18 cellular contexts compared by ENCODE assay signal in genomic region chr7:139828446-139828845, GRCh38. TPM values are rescaled to one million over a fixed set of nuclear protein-coding genes. Genes with fewer than 3 reads are reported as not detected.
DNase-seq lines count a peak whose midpoint lies in the region; FAIRE-seq and TF ChIP-seq lines count a peak whose summit lies in the region.
"Had no signal": no experiment of that assay in that cellular context is flagged by ENCODE, and none has a peak within 500 bp of the region (broad histone marks: within the 10 kb centered on the region; RNA-seq: fewer than 3 reads in every experiment).

No MANE protein-coding gene starts in this region.

- H3K36me3 ChIP-seq in MM.1S (replicated peaks; ENCODE audit: insufficient read depth, low read length), result no peaks in the 10 kb centered on the region
- no peaks in the 10 kb centered on the region for H3K36me3 ChIP-seq in endothelial cell of umbilical vein (ENCODE audit: control insufficient read depth in 2 of 2, extremely low read depth in 1 of 2, insufficient read depth in 2 of 2, low read length in 2 of 2)
- no peaks in the 10 kb centered on the region for H3K36me3 ChIP-seq in SJCRH30
- H3K36me3 ChIP-seq: gastrocnemius medialis, SJSA1, thyroid gland had no signal

- H3K9ac ChIP-seq in MM.1S (ENCODE audit: low read length), result no peak overlapping the region
- no peak overlapping the region for H3K9ac ChIP-seq in endothelial cell of umbilical vein (replicated peaks; ENCODE audit: extremely low read depth, insufficient read depth, low read length)

- H4K20me1 ChIP-seq in MM.1S (ENCODE audit: insufficient read depth, low read length), result no peaks in the 10 kb centered on the region
- H4K20me1 ChIP-seq in endothelial cell of umbilical vein (replicated peaks; ENCODE audit: control insufficient read depth, extremely low read depth, insufficient read depth, low read length), result no peaks in the 10 kb centered on the region

- CTCF ChIA-PET in endothelial cell of umbilical vein (lab: Charles Lee), result no interaction called here

- FAIRE-seq in endothelial cell of umbilical vein (lab: Jason Lieb, UNC), result no peak

- H3K4me1 ChIP-seq in MM.1S (ENCODE audit: low read length), result peaks cover 22% of the 10 kb centered on the region
- H3K4me1 ChIP-seq in endothelial cell of umbilical vein (ENCODE audit: control insufficient read depth, extremely low read depth, insufficient read depth, low read length), result peaks cover 12% of the 10 kb centered on the region
- no peaks in the 10 kb centered on the region for H3K4me1 ChIP-seq in SJCRH30
- H3K4me1 ChIP-seq: gastrocnemius medialis, thyroid gland had no signal

- POLR2A ChIA-PET in endothelial cell of umbilical vein (lab: Charles Lee), result no interaction called here

- intact Hi-C loops in CD14-positive monocyte (cut with micrococcal nuclease) (loop anchor here (2.0 to 10.0 kb wide), 3 partner anchors 51 to 182 kb away; partner anchors contain the start of gene HIPK2 (in 2 of the 2)), endothelial cell of umbilical vein (cut with micrococcal nuclease) (no loop called here)

- H3K4me1 Mint-ChIP-seq in CD14-positive monocyte, result peaks cover 45% of the 10 kb centered on the region

- DNase-seq in CD14-positive monocyte (ENCODE audit: low spot score) (no peak), MM.1S (no peak), endothelial cell of umbilical vein (ENCODE audit: low read depth, low spot score) (no peak), pons (ENCODE audit: low spot score) (peak; percentile 3), SJCRH30 (no peak), NCI-H345 treated with DMSO at 0.1 percent for 48 hours (lab: John Stamatoyannopoulos, UW; ENCODE audit: unreplicated experiment) (no peak), NCI-H774 (lab: John Stamatoyannopoulos, UW) (no peak)
- DNase-seq: activated CD8-positive, alpha-beta memory T cell treated with anti-CD3 and anti-CD28 coated beads, Interleukin-2, amount 10 ng/mL, durations not matched to agents 7 days and 5 days; activated gamma-delta T cell treated with Interleukin-2 at 50 U/mL for 16 hours; DMS 273 treated with DMSO at 0.1 percent for 48 hours; H7; NCI-H146; NCI-H2227 treated with DMSO at 0.1 percent for 48 hours; PC-9; stimulated activated CD4-positive, alpha-beta T cell treated with anti-CD3 and anti-CD28 coated beads, Interleukin-15, amount 100 ng/mL, for 24 hours; thyroid gland had no signal

- peaks cover 0 to 6% (median 2%) of the 10 kb centered on the region in 3 donors for H3K27me3 Mint-ChIP-seq in CD14-positive monocyte (ENCODE audit: low read depth in 3 of 3)

- H3K36me3 Mint-ChIP-seq in CD14-positive monocyte, result peaks cover 22 to 23% of the 10 kb centered on the region in 2 donors

- dilution Hi-C loops in endothelial cell of umbilical vein (cut with MboI; ENCODE audit: extremely low pct_ligation_motif_present, low sequenced_read_pairs), result no loop called here

- no peak for TF ChIP-seq CTCF in CD14-positive monocyte (IDR thresholded peaks at IDR 0.05)
- TF ChIP-seq CTCF in MM.1S (IDR thresholded peaks at IDR 0.05; ENCODE audit: low read length), result no peak
- no peak for TF ChIP-seq CTCF in endothelial cell of umbilical vein (IDR thresholded peaks at IDR 0.05; ENCODE audit: extremely low read depth in 1 of 2, insufficient read depth in 1 of 2, low read depth in 1 of 2, low read length in 2 of 2)

- H3K4me2 ChIP-seq in MM.1S (ENCODE audit: low read depth, low read length), result no peak overlapping the region
- no peak overlapping the region for H3K4me2 ChIP-seq in endothelial cell of umbilical vein (ENCODE audit: insufficient read depth, low read length)
- H3K4me2 ChIP-seq: PC-9 had no signal

- no peak overlapping the region for H3K27ac ChIP-seq in MM.1S (ENCODE audit: low read length)
- no peak overlapping the region for H3K27ac ChIP-seq in endothelial cell of umbilical vein (ENCODE audit: insufficient read depth, low read depth, low read length)
- H3K27ac ChIP-seq in SJCRH30, result no peak overlapping the region
- H3K27ac ChIP-seq: gastrocnemius medialis, PC-9, SJSA1, thyroid gland had no signal

- H2AFZ ChIP-seq in MM.1S (ENCODE audit: low read length) (peak overlapping the region; percentile 29; the same call in 1 of the 2 replicates), endothelial cell of umbilical vein (ENCODE audit: low read depth, low read length) (peak overlapping the region; percentile 14)
- H2AFZ ChIP-seq: PC-9 had no signal

- no peaks in the 10 kb centered on the region for H3K79me2 ChIP-seq in MM.1S (ENCODE audit: low read length)
- no peaks in the 10 kb centered on the region for H3K79me2 ChIP-seq in endothelial cell of umbilical vein (ENCODE audit: control insufficient read depth, insufficient read depth, low read length)

- H3K9me3 ChIP-seq in MM.1S (replicated peaks; ENCODE audit: insufficient read depth, low read length) (no peaks in the 10 kb centered on the region), endothelial cell of umbilical vein (replicated peaks; ENCODE audit: control insufficient read depth, insufficient read depth, low read length) (no peaks in the 10 kb centered on the region), SJCRH30 (replicated peaks) (no peaks in the 10 kb centered on the region)
- H3K9me3 ChIP-seq: gastrocnemius medialis, SJSA1, thyroid gland had no signal

- no peaks in the 10 kb centered on the region for H3K9me2 ChIP-seq in MM.1S (replicated peaks; ENCODE audit: insufficient read depth, low read length)

- H3K9me1 ChIP-seq in endothelial cell of umbilical vein (replicated peaks; ENCODE audit: control insufficient read depth, extremely low read depth, insufficient read depth, low read length), result no peaks in the 10 kb centered on the region

- H3K4me3 ChIP-seq in MM.1S (ENCODE audit: low read length), result no peak overlapping the region
- no peak overlapping the region for H3K4me3 ChIP-seq in endothelial cell of umbilical vein (replicated peaks in 1 of 3; ENCODE audit: insufficient read depth in 1 of 3, low read depth in 1 of 3, low read length in 3 of 3)
- H3K4me3 ChIP-seq in SJCRH30, result no peak overlapping the region
- H3K4me3 ChIP-seq: PC-9, SJSA1, thyroid gland had no signal

- H3K4me3 Mint-ChIP-seq in CD14-positive monocyte, result peak overlapping the region; percentile 31 to 62

- no peaks in the 10 kb centered on the region for H3K27me3 ChIP-seq in MM.1S (replicated peaks; ENCODE audit: insufficient read depth, low read length)
- H3K27me3 ChIP-seq in endothelial cell of umbilical vein (ENCODE audit: control insufficient read depth in 2 of 2, insufficient read depth in 2 of 2, low read length in 2 of 2), result peaks cover 0 to 7% of the 10 kb centered on the region in 2 experiments
- H3K27me3 ChIP-seq in SJCRH30, result peaks cover 3% of the 10 kb centered on the region; the same call in 1 of the 2 replicates
- H3K27me3 ChIP-seq: gastrocnemius medialis, SJSA1, thyroid gland had no signal

- TF ChIP-seq POLR2A in endothelial cell of umbilical vein (IDR thresholded peaks at IDR 0.05; ENCODE audit: low read depth, low read length), result no peak

- no peaks in the 10 kb centered on the region for H3F3A ChIP-seq in MM.1S (ENCODE audit: insufficient read depth, low read length)

- peak overlapping the region; percentile 91 to 99 (median 96) for H3K27ac Mint-ChIP-seq in CD14-positive monocyte
- H3K27ac Mint-ChIP-seq: activated CD8-positive, alpha-beta memory T cell treated with anti-CD3 and anti-CD28 coated beads, Interleukin-2, amount 10 ng/mL, durations not matched to agents 7 days and 5 days had no signal

- no TSS peak for BruUV-seq in endothelial cell of umbilical vein (replicated peaks; lab: Mats Ljungman, UMichigan)

- H3K9me3 Mint-ChIP-seq in CD14-positive monocyte, result peaks cover 6 to 21% (median 10%) of the 10 kb centered on the region in 7 donors

TF ChIP-seq in endothelial cell of umbilical vein, 7 proteins besides CTCF, POLR2A, EP300 and RAD21:
- TF ChIP-seq GATA2 (IDR thresholded peaks at IDR 0.05; ENCODE audit: insufficient read depth, insufficient read length, low read depth, low read length), result no peak
- no peak for TF ChIP-seq MYC (IDR thresholded peaks at IDR 0.05; ENCODE audit: low read depth, low read length)
- no peak for TF ChIP-seq JUN (IDR thresholded peaks at IDR 0.05; ENCODE audit: borderline replicate concordance, insufficient read depth, insufficient read length, low read depth)
- TF ChIP-seq POLR2AphosphoS5 (IDR thresholded peaks at IDR 0.05; ENCODE audit: insufficient read depth, low read depth, low read length), result no peak
- no peak for TF ChIP-seq MAX (IDR thresholded peaks at IDR 0.05; ENCODE audit: insufficient read depth, insufficient read length)
- TF ChIP-seq EZH2 (IDR thresholded peaks at IDR 0.05; ENCODE audit: borderline replicate concordance, low read depth, low read length, severe bottlenecking), result no peak
- TF ChIP-seq FOS (IDR thresholded peaks at IDR 0.05; ENCODE audit: borderline replicate concordance, insufficient read depth, low read length), result no peak

RNA-seq across cellular contexts. Expression of gene TBXAS1, which starts 0.6 kb away (rescaled TPM):
- polyA plus RNA-seq in CD14-positive monocyte (100 to 1,000 TPM; 289 to 298 TPM), endothelial cell of umbilical vein (2.1 and 2.2 TPM in 2 replicates)
- 2.3 and 4.3 TPM in 2 replicates for total RNA-seq in endothelial cell of umbilical vein
- 1.9 and 3.3 TPM in 2 replicates for polyA plus RNA-seq in endothelial cell of umbilical vein (2011; cell fraction: cytosol; rRNA removed)
- polyA plus RNA-seq in endothelial cell of umbilical vein (2011; cell fraction: nucleus; rRNA removed), result 5.2 and 8.0 TPM in 2 replicates
- polyA plus RNA-seq in endothelial cell of umbilical vein (2012), result 3.3 and 4.4 TPM in 2 replicates
- polyA minus RNA-seq in endothelial cell of umbilical vein, result 1.5 and 6.0 TPM in 2 replicates
- polyA minus RNA-seq in endothelial cell of umbilical vein (2011; cell fraction: cytosol; rRNA and poly(A)+ RNA removed), result not detected
- 2.4 and 3.8 TPM in 2 replicates for polyA minus RNA-seq in endothelial cell of umbilical vein (2011; cell fraction: nucleus; rRNA and poly(A)+ RNA removed)
- 2.9 and 3.2 TPM in 2 replicates for total RNA-seq in SJCRH30 (2014; rRNA removed; shearing (Covaris generic))

RNA-seq across cellular contexts. Expression of gene HIPK2, which starts 50.6 kb away (rescaled TPM):
- 1 to 10 TPM; 1.6 to 3.0 TPM for polyA plus RNA-seq in CD14-positive monocyte
- 40.3 and 43.8 TPM in 2 replicates for total RNA-seq in endothelial cell of umbilical vein
- 8.9 and 9.0 TPM in 2 replicates for polyA plus RNA-seq in endothelial cell of umbilical vein
- polyA plus RNA-seq in endothelial cell of umbilical vein (2011; cell fraction: cytosol; rRNA removed), result 12.7 and 15.0 TPM in 2 replicates
- 23.5 and 25.3 TPM in 2 replicates for polyA plus RNA-seq in endothelial cell of umbilical vein (2011; cell fraction: nucleus; rRNA removed)
- 9.0 and 12.6 TPM in 2 replicates for polyA plus RNA-seq in endothelial cell of umbilical vein (2012)
- polyA minus RNA-seq in endothelial cell of umbilical vein, result 28.5 and 31.7 TPM in 2 replicates
- 4.3 TPM for polyA minus RNA-seq in endothelial cell of umbilical vein (2011; cell fraction: cytosol; rRNA and poly(A)+ RNA removed)
- 32.3 and 33.9 TPM in 2 replicates for polyA minus RNA-seq in endothelial cell of umbilical vein (2011; cell fraction: nucleus; rRNA and poly(A)+ RNA removed)
- 17.2 and 17.9 TPM in 2 replicates for total RNA-seq in SJCRH30 (2014; rRNA removed; shearing (Covaris generic))
